Comparison of ENCODE assay signal across 1 cellular context in genomic region chr17:50523208-50523607, GRCh38.
A peak's percentile ranks its signal among the peaks of the same experiment; 100 is the strongest.
TF ChIP-seq lines count a peak whose summit lies in the region.

No MANE protein-coding gene starts in this region.

TF ChIP-seq in HepG2, 621 proteins besides CTCF, POLR2A, EP300 and RAD21:
- TF ChIP-seq ZFP36L1 (CRISPR knock-in tag; IDR thresholded peaks at IDR 0.05) (no peak), ZNF768 (CRISPR knock-in tag; IDR thresholded peaks at IDR 0.05) (0 out of 2 replicates have a peak, but pooled peaks have one; percentile 13), GZF1 (CRISPR knock-in tag; IDR thresholded peaks at IDR 0.05) (no peak), PATZ1 (CRISPR knock-in tag; IDR thresholded peaks at IDR 0.05) (0 out of 2 replicates have a peak, but pooled peaks have one; percentile 17), TEAD3 (CRISPR knock-in tag; optimal IDR thresholded peaks at IDR 0.05; ENCODE audit: borderline replicate concordance) (peak; percentile 80), ZNF547 (CRISPR knock-in tag; IDR thresholded peaks at IDR 0.05) (no peak), IKZF4 (CRISPR knock-in tag; IDR thresholded peaks at IDR 0.05; ENCODE audit: borderline replicate concordance, low read depth, not compliant biosample characterization) (no peak), STAG1 (CRISPR knock-in tag; IDR thresholded peaks at IDR 0.05) (peak; percentile 20; the same call in 1 of the 2 replicates), LBX2 (CRISPR knock-in tag; IDR thresholded peaks at IDR 0.05; ENCODE audit: borderline replicate concordance) (0 out of 2 replicates have a peak, but pooled peaks have one; percentile 44), TFAP4 (IDR thresholded peaks at IDR 0.05; ENCODE audit: borderline replicate concordance, low read depth) (peak; percentile 27; the same call in 1 of the 2 replicates), HNRNPK (IDR thresholded peaks at IDR 0.05; ENCODE audit: low read depth, low read length, poor library complexity, severe bottlenecking) (no peak), YEATS4 (CRISPR knock-in tag; IDR thresholded peaks at IDR 0.05; ENCODE audit: borderline replicate concordance) (no peak), TEF (CRISPR knock-in tag; IDR thresholded peaks at IDR 0.05) (no peak), ZFP90 (CRISPR knock-in tag; IDR thresholded peaks at IDR 0.05; ENCODE audit: borderline replicate concordance) (no peak), ZNF766 (CRISPR knock-in tag; IDR thresholded peaks at IDR 0.05; ENCODE audit: borderline replicate concordance) (no peak), BRF2 (CRISPR knock-in tag; IDR thresholded peaks at IDR 0.05) (no peak), PLRG1 (conservative IDR thresholded peaks at IDR 0.05) (no peak), FOXO4 (CRISPR knock-in tag; conservative IDR thresholded peaks at IDR 0.05) (no peak), FOXA3 (CRISPR knock-in tag; IDR thresholded peaks at IDR 0.05) (no peak), U2AF1 (optimal IDR thresholded peaks at IDR 0.05; ENCODE audit: low read depth, low read length) (no peak), KDM2A (CRISPR knock-in tag; IDR thresholded peaks at IDR 0.05; ENCODE audit: borderline replicate concordance, low read depth) (0 out of 2 replicates have a peak, but pooled peaks have one; percentile 8), SMARCE1 (IDR thresholded peaks at IDR 0.05; ENCODE audit: borderline replicate concordance) (no peak), ZNF317 (CRISPR knock-in tag; IDR thresholded peaks at IDR 0.05) (no peak), ZNF704 (CRISPR knock-in tag; IDR thresholded peaks at IDR 0.05; ENCODE audit: borderline replicate concordance) (no peak), YY1 (IDR thresholded peaks at IDR 0.05; ENCODE audit: insufficient read depth, insufficient replicate concordance, low read depth, low read length) (no peak), ZNF775 (CRISPR knock-in tag; IDR thresholded peaks at IDR 0.05; ENCODE audit: borderline replicate concordance) (no peak)
TF ChIP-seq in HepG2: peak in this region for 7.
